In genomic region chr5:10910261-10910660, GRCh38 we compare ENCODE assay signal across 8 cellular contexts.
"Had no signal": no experiment of that assay in that cellular context is flagged by ENCODE, and none has a peak within 500 bp of the region (broad histone marks: within the 10 kb centered on the region; RNA-seq: fewer than 3 reads in every experiment).

No MANE protein-coding gene starts in this region.

- H3K4me3 Mint-ChIP-seq: IgD-negative memory B cell had no signal

- H3K27ac ChIP-seq: HL-60 had no signal

- ATAC-seq: HepG2, K562 had no signal

- H3K4me3 ChIP-seq: K562 had no signal

- H3K27ac Mint-ChIP-seq: IgD-negative memory B cell had no signal

- DNase-seq: IMR-90, KBM-7, KG1 had no signal

- H3K4me1 Mint-ChIP-seq: IgD-negative memory B cell had no signal

- FAIRE-seq: HepG2, HTR-8/SVneo, K562 had no signal
